ENCODE assay signal across 13 cellular contexts in genomic region chr17:8480011-8480976, GRCh38. TPM values are rescaled to one million over a fixed set of nuclear protein-coding genes. Genes with fewer than 3 reads are reported as not detected.
DNase-seq lines count a peak whose midpoint lies in the region; ATAC-seq and TF ChIP-seq lines count a peak whose summit lies in the region.
"Had no signal": no experiment of that assay in that cellular context is flagged by ENCODE, and none has a peak within 500 bp of the region (broad histone marks: within the 10 kb centered on the region; RNA-seq: fewer than 3 reads in every experiment).

No MANE protein-coding gene starts in this region.

- H3K9me3 ChIP-seq in mesenchymal stem cell (ENCODE audit: control insufficient read depth, low read length): peaks cover 20% of the 10 kb centered on the region
- no peaks in the 10 kb centered on the region for H3K9me3 ChIP-seq in thoracic aorta
- no peaks in the 10 kb centered on the region for H3K9me3 ChIP-seq in CD4-positive, alpha-beta memory T cell (ENCODE audit: control insufficient read depth in 1 of 2, low read length in 2 of 2)
- H3K9me3 ChIP-seq: BE2C, HAP-1 had no signal

- H4K91ac ChIP-seq in mesenchymal stem cell (ENCODE audit: low read length): no peak overlapping the region

- 95% methylated on average over 32 of the region's 33 CpGs for WGBS in mesenchymal stem cell

- ATAC-seq in thoracic aorta (ENCODE audit: insufficient number of reproducible peaks, low FRiP score, low read depth): no peak
- ATAC-seq in GM19397 (IDR thresholded peaks at IDR 0.05; ENCODE audit: unreplicated experiment): no peak
- ATAC-seq: left lobe of liver, natural killer cell had no signal

- intact Hi-C loops in CD4-positive, alpha-beta memory T cell (cut with micrococcal nuclease): no loop called here

- no peak overlapping the region; the same call in 1 of the 2 replicates for H3K4me3 Mint-ChIP-seq in HFFc6
- no peak overlapping the region for H3K4me3 Mint-ChIP-seq in CD4-positive, alpha-beta memory T cell
- H3K4me3 Mint-ChIP-seq: natural killer cell had no signal

- H3K9me3 Mint-ChIP-seq in HFFc6: peaks cover 11% of the 10 kb centered on the region
- peaks cover 3 to 22% (median 16%) of the 10 kb centered on the region in 8 donors for H3K9me3 Mint-ChIP-seq in CD4-positive, alpha-beta memory T cell
- H3K9me3 Mint-ChIP-seq: natural killer cell had no signal

- no peak for DNase-seq in HFFc6
- no peak for DNase-seq in mesenchymal stem cell
- no peak for DNase-seq in thoracic aorta (ENCODE audit: low spot score)
- DNase-seq in CD4-positive, alpha-beta memory T cell: no peak
- no peak for DNase-seq in GM19240 (ENCODE audit: insufficient read length, low spot score)
- DNase-seq: activated naive CD4-positive, alpha-beta T cell; BE2C; natural killer cell; NCI-H146 had no signal

- peaks cover 1% of the 10 kb centered on the region for H3K27me3 Mint-ChIP-seq in HFFc6 (ENCODE audit: insufficient read depth)
- no peaks in the 10 kb centered on the region for H3K27me3 Mint-ChIP-seq in CD4-positive, alpha-beta memory T cell

- no peak overlapping the region for H2BK12ac ChIP-seq in mesenchymal stem cell (ENCODE audit: low read length in 2 of 2)

- CTCF ChIA-PET in CD4-positive, alpha-beta memory T cell (lab: Charles Lee; ENCODE audit: partially characterized antibody): interaction anchor here (1.2 kb wide), 1 partner anchor 70 kb away, joined by 3 read pairs; no protein-coding TSS in a partner anchor

- no peak overlapping the region for H3K4me2 ChIP-seq in mesenchymal stem cell (ENCODE audit: low read length, poor library complexity, severe bottlenecking)

- TF ChIP-seq CTCF in HFFc6 (IDR thresholded peaks at IDR 0.05) (no peak), thoracic aorta (IDR thresholded peaks at IDR 0.05) (no peak)

- no peak overlapping the region for H4K8ac ChIP-seq in mesenchymal stem cell (ENCODE audit: low read length)

- no peak overlapping the region for H3K14ac ChIP-seq in mesenchymal stem cell (ENCODE audit: low read length in 2 of 2)

- peaks cover 55% of the 10 kb centered on the region for H3K36me3 Mint-ChIP-seq in HFFc6 (ENCODE audit: low read depth)
- H3K36me3 Mint-ChIP-seq in CD4-positive, alpha-beta memory T cell: peaks cover 59 to 65% of the 10 kb centered on the region in 2 donors

- POLR2A ChIA-PET in CD4-positive, alpha-beta memory T cell (lab: Charles Lee; ENCODE audit: partially characterized antibody): no interaction called here

- H3K79me1 ChIP-seq in mesenchymal stem cell (replicated peaks; ENCODE audit: low read length, poor library complexity, severe bottlenecking): peaks cover 45% of the 10 kb centered on the region

- H3K27ac Mint-ChIP-seq in HFFc6: peak overlapping the region; percentile 72
- H3K27ac Mint-ChIP-seq in CD4-positive, alpha-beta memory T cell: no peak overlapping the region
- H3K27ac Mint-ChIP-seq: natural killer cell had no signal

- H2BK5ac ChIP-seq in mesenchymal stem cell (ENCODE audit: low read depth, low read length, poor library complexity, severe bottlenecking): no peak overlapping the region

- no peak overlapping the region for H3K18ac ChIP-seq in mesenchymal stem cell (ENCODE audit: low read depth in 1 of 2, low read length in 2 of 2)

- no peak overlapping the region for H2AK5ac ChIP-seq in mesenchymal stem cell (ENCODE audit: low read length, severe bottlenecking)

- H2AFZ ChIP-seq in mesenchymal stem cell (ENCODE audit: low read depth, low read length): no peak overlapping the region

- no peak overlapping the region for H3K4ac ChIP-seq in mesenchymal stem cell (ENCODE audit: low read depth in 1 of 2, low read length in 2 of 2)

- H3K23ac ChIP-seq in mesenchymal stem cell (ENCODE audit: low read length in 2 of 2): no peak overlapping the region

- H3K36me3 ChIP-seq in mesenchymal stem cell (ENCODE audit: control insufficient read depth in 1 of 2, insufficient read depth in 2 of 2, low read depth in 1 of 2, low read length in 2 of 2) (peaks cover 72 to 82% of the 10 kb centered on the region in 2 experiments), thoracic aorta (peaks cover 98% of the 10 kb centered on the region)
- peaks cover 11% of the 10 kb centered on the region for H3K36me3 ChIP-seq in CD4-positive, alpha-beta memory T cell (ENCODE audit: insufficient read depth, low read length)

- H3K27ac ChIP-seq in cingulate gyrus (ENCODE audit: low read depth, low read length) (peak overlapping the region; percentile 56), mesenchymal stem cell (ENCODE audit: low read length, poor library complexity, severe bottlenecking) (no peak overlapping the region), thoracic aorta (peak overlapping the region; percentile 32 to 61)
- no peak overlapping the region for H3K27ac ChIP-seq in CD4-positive, alpha-beta memory T cell (ENCODE audit: low read depth, low read length)

- no peak overlapping the region for H2BK15ac ChIP-seq in mesenchymal stem cell (ENCODE audit: low read depth, poor library complexity, severe bottlenecking)

- H3K9ac ChIP-seq in mesenchymal stem cell (ENCODE audit: low read length): peak overlapping the region; percentile 73

- H3K4me1 ChIP-seq in mesenchymal stem cell (ENCODE audit: control insufficient read depth, insufficient read depth, low read depth, low read length) (peaks cover 1% of the 10 kb centered on the region), thoracic aorta (ENCODE audit: control insufficient read depth in 1 of 2, low read depth in 2 of 2) (peaks cover 9 to 55% of the 10 kb centered on the region in 2 donors)
- no peaks in the 10 kb centered on the region for H3K4me1 ChIP-seq in CD4-positive, alpha-beta memory T cell (ENCODE audit: insufficient read depth, low read length)
- H3K4me1 ChIP-seq: BE2C, HAP-1 had no signal

- no peak overlapping the region for H2BK120ac ChIP-seq in mesenchymal stem cell (ENCODE audit: low read depth, low read length)

- H3K4me3 ChIP-seq in mesenchymal stem cell (ENCODE audit: insufficient read depth in 1 of 2, low read depth in 1 of 2, low read length in 2 of 2) (peak overlapping the region in 1 of 2 experiments; percentile 12), thoracic aorta (no peak overlapping the region)
- H3K4me3 ChIP-seq in CD4-positive, alpha-beta memory T cell (ENCODE audit: low read length in 2 of 2): no peak overlapping the region
- H3K4me3 ChIP-seq: HAP-1 had no signal

- H3K4me1 Mint-ChIP-seq in HFFc6 (ENCODE audit: low read depth): peaks cover 34% of the 10 kb centered on the region
- peaks cover 0 to 1% (median 0%) of the 10 kb centered on the region in 4 donors for H3K4me1 Mint-ChIP-seq in CD4-positive, alpha-beta memory T cell

- H3K27me3 ChIP-seq in mesenchymal stem cell (ENCODE audit: control insufficient read depth in 1 of 2, insufficient read depth in 1 of 2, low read length in 2 of 2) (no peaks in the 10 kb centered on the region), thoracic aorta (replicated peaks; ENCODE audit: insufficient read depth) (no peaks in the 10 kb centered on the region)
- H3K27me3 ChIP-seq in CD4-positive, alpha-beta memory T cell (ENCODE audit: insufficient read depth, low read length): no peaks in the 10 kb centered on the region
- H3K27me3 ChIP-seq: BE2C had no signal

RNA-seq across cellular contexts. Expression of gene NDEL1, which starts 44.6 kb away (rescaled TPM):
- total RNA-seq in HFFc6 (2021; fragmentation: NEBNext Ultra II Directional; extraction: Animal tissue kit (Norgen Biotek cat#: 25700)): 10 to 100 TPM; 65.4 to 79.1 (median 69.2) TPM
- 64.7 TPM for polyA plus RNA-seq in mesenchymal stem cell (2013, experiment 1 of 2)
- 65.9 TPM for polyA plus RNA-seq in mesenchymal stem cell (2013, experiment 2 of 2)
- total RNA-seq in thoracic aorta: 100 to 1,000 TPM; 110 to 113 TPM
- 100 to 1,000 TPM; 115 to 120 TPM for total RNA-seq in CD4-positive, alpha-beta memory T cell
- 10 to 100 TPM; 52.9 to 66.5 TPM for polyA plus RNA-seq in CD4-positive, alpha-beta memory T cell

Comparison
In these comparisons a context has a peak if more than half of its experiments do, and no peak if none do; other contexts are left out.
1. H3K27ac ChIP-seq: peak in cingulate gyrus (single experiment) and thoracic aorta (2 of 2); none in mesenchymal stem cell (single experiment) and CD4-positive, alpha-beta memory T cell (single experiment).